In the genomic region with DNA sequence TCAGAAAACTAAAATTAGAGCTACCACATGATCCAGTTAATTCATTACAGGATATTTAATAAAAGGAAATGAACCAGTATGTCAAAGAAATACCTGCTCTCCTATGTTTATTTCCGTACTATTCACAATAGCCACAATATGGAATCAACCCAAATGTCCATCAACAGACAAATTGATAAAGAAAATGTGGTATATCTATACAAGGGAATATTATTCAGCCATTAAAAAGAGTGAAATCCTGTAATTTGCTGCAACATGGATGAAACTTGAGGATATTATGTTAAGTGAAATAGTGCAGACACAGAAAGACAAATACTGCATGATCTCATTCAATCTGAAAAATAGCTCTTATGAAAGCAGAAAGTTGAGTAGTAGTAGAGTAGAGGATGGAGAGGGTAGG, we compare ENCODE assay signal across 9 cellular contexts.
"Had no signal": no experiment of that assay in that cellular context is flagged by ENCODE, and none has a peak within 500 bp of the region (broad histone marks: within the 10 kb centered on the region; RNA-seq: fewer than 3 reads in every experiment).

No MANE protein-coding gene starts in this region.

- DNase-seq: GM23248, GOT3, H7, H9, HCEC 1CT, HFFc6 had no signal

- H3K9ac ChIP-seq: GM23248 had no signal

- H3K36me3 ChIP-seq: HAP-1 had no signal

- H2AFZ ChIP-seq: GM23248, GM23338 had no signal

- H3K4me1 ChIP-seq: HAP-1 had no signal

- H3K9me3 ChIP-seq: HAP-1 had no signal

- H3K27ac ChIP-seq: GM23248 had no signal

- H3K4me3 ChIP-seq: GM23248, GM23338, HAP-1 had no signal

- H3K4me2 ChIP-seq: GM23338 had no signal

- ATAC-seq: GM23338, HCT116 had no signal
